21 cellular contexts compared by ENCODE assay signal in genomic region chr7:127715901-127716300, GRCh38.
DNase-seq lines count a peak whose midpoint lies in the region; FAIRE-seq and TF ChIP-seq lines count a peak whose summit lies in the region.
"Had no signal": no experiment of that assay in that cellular context is flagged by ENCODE, and none has a peak within 500 bp of the region (broad histone marks: within the 10 kb centered on the region; RNA-seq: fewer than 3 reads in every experiment).

No MANE protein-coding gene starts in this region.

- H3K9me3 Mint-ChIP-seq in neural progenitor cell, result peaks cover 14% of the 10 kb centered on the region

- H3K9me3 ChIP-seq in SK-N-MC (ENCODE audit: low read depth, low read length) (peaks cover 7% of the 10 kb centered on the region), neural progenitor cell (ENCODE audit: low read depth) (no peaks in the 10 kb centered on the region), esophagus squamous epithelium (peaks cover 0 to 4% (median 3%) of the 10 kb centered on the region in 3 donors)

- intact Hi-C loops in esophagus squamous epithelium (cut with DNase I), result loop anchor here (10.0 kb wide), 1 partner anchor 419 kb away; no protein-coding TSS in a partner anchor

- peaks cover 37% of the 10 kb centered on the region for H3K36me3 Mint-ChIP-seq in neural progenitor cell

- H3K4me1 Mint-ChIP-seq in neural progenitor cell, result peaks cover 4% of the 10 kb centered on the region

- H3K27ac Mint-ChIP-seq in neural progenitor cell, result no peak overlapping the region
- H3K27ac Mint-ChIP-seq: CD4-positive, CD25-positive, alpha-beta regulatory T cell had no signal

- peaks cover 6% of the 10 kb centered on the region for H3F3A ChIP-seq in neural progenitor cell (ENCODE audit: low read depth)

- H2AFZ ChIP-seq in neural progenitor cell (replicated peaks), result no peak overlapping the region
- H2AFZ ChIP-seq: PC-9 had no signal

- peaks cover 42% of the 10 kb centered on the region for H3K79me2 ChIP-seq in neural progenitor cell (ENCODE audit: low read depth)

- H3K27me3 Mint-ChIP-seq in neural progenitor cell (ENCODE audit: insufficient read depth, low read depth), result no peaks in the 10 kb centered on the region
- H3K27me3 Mint-ChIP-seq: CD4-positive, CD25-positive, alpha-beta regulatory T cell had no signal

- H3K27me3 ChIP-seq in neural progenitor cell (no peaks in the 10 kb centered on the region), esophagus squamous epithelium (no peaks in the 10 kb centered on the region)
- H3K27me3 ChIP-seq: MG63 had no signal

- peak; percentile 47 for FAIRE-seq in GM12891 (lab: Jason Lieb, UNC)
- FAIRE-seq: GM12892, H1 had no signal

- TF ChIP-seq POLR2A in GM12891 (IDR thresholded peaks at IDR 0.05; ENCODE audit: low read depth, low read length) (no peak), esophagus squamous epithelium (IDR thresholded peaks at IDR 0.05) (no peak)

- peak overlapping the region; percentile 12 for H3K4me2 ChIP-seq in neural progenitor cell
- H3K4me2 ChIP-seq: PC-9 had no signal

- H3K9ac ChIP-seq in SK-N-MC (ENCODE audit: insufficient read length), result no peak overlapping the region
- H3K9ac ChIP-seq in neural progenitor cell, result no peak overlapping the region

- H3K4me1 ChIP-seq in neural progenitor cell (peaks cover 24% of the 10 kb centered on the region), esophagus squamous epithelium (peaks cover 0 to 9% (median 4%) of the 10 kb centered on the region in 3 donors)

- DNase-seq in GM12891 (ENCODE audit: insufficient read length, low spot score) (no peak), SK-N-MC (ENCODE audit: low read depth, low spot score) (no peak), fibroblast of gingiva (ENCODE audit: low read depth) (peak; percentile 60), neural progenitor cell (ENCODE audit: low spot score) (no peak), T1000 (lab: John Stamatoyannopoulos, UW) (no peak), esophagus squamous epithelium (lab: John Stamatoyannopoulos, UW) (no peak)
- no peak for DNase-seq in central memory CD4-positive, alpha-beta T cell
- DNase-seq: CD4-positive, CD25-positive, alpha-beta regulatory T cell; DMS79; MG63; NCI-H1417 treated with DMSO at 0.1 percent for 48 hours; NCI-H187 treated with DMSO at 0.1 percent for 48 hours; NCI-H2107; NCI-H226; NCI-H510A treated with DMSO at 0.1 percent for 48 hours; NCI-H748 treated with DMSO at 0.1 percent for 48 hours; PC-9; RPMI8226; SHP77 treated with DMSO at 0.1 percent for 48 hours had no signal

- no peak overlapping the region for H3K4me3 Mint-ChIP-seq in neural progenitor cell
- H3K4me3 Mint-ChIP-seq: CD4-positive, CD25-positive, alpha-beta regulatory T cell had no signal

- H4K20me1 ChIP-seq in neural progenitor cell (ENCODE audit: low read depth), result no peaks in the 10 kb centered on the region

- H3K4me3 ChIP-seq in SK-N-MC, result no peak overlapping the region
- H3K4me3 ChIP-seq in neural progenitor cell, result no peak overlapping the region
- H3K4me3 ChIP-seq in esophagus squamous epithelium, result no peak overlapping the region
- H3K4me3 ChIP-seq: MG63, PC-9 had no signal

- WGBS in esophagus squamous epithelium, 2 donors, result 94 to 100% methylated on average over 1 of the region's 1 CpG

- peaks cover 69% of the 10 kb centered on the region for H3K36me3 ChIP-seq in SK-N-MC (ENCODE audit: insufficient read depth, low read length)
- H3K36me3 ChIP-seq in neural progenitor cell, result peaks cover 11% of the 10 kb centered on the region
- peaks cover 0 to 71% (median 3%) of the 10 kb centered on the region in 3 donors for H3K36me3 ChIP-seq in esophagus squamous epithelium

- H3K27ac ChIP-seq in SK-N-MC (peak overlapping the region; percentile 16; the same call in 1 of the 2 replicates), neural progenitor cell (no peak overlapping the region), esophagus squamous epithelium (no peak overlapping the region)
- H3K27ac ChIP-seq: PC-9 had no signal

- TF ChIP-seq CTCF in neural progenitor cell (IDR thresholded peaks at IDR 0.05) (no peak), esophagus squamous epithelium (IDR thresholded peaks at IDR 0.05) (no peak)

TF ChIP-seq in GM12891, 5 proteins besides CTCF, POLR2A, EP300 and RAD21:
- TF ChIP-seq PAX5 (IDR thresholded peaks at IDR 0.05; ENCODE audit: insufficient read depth, low read length, severe bottlenecking) (no peak), POU2F2 (IDR thresholded peaks at IDR 0.05; ENCODE audit: low read depth, low read length) (no peak), POLR2AphosphoS5 (IDR thresholded peaks at IDR 0.05; ENCODE audit: low read depth, low read length) (no peak), SPI1 (IDR thresholded peaks at IDR 0.05; ENCODE audit: low read depth, low read length) (no peak), TAF1 (IDR thresholded peaks at IDR 0.05; ENCODE audit: low read depth, low read length) (no peak)
